Comparison of ENCODE assay signal across 24 cellular contexts in the genomic region with DNA sequence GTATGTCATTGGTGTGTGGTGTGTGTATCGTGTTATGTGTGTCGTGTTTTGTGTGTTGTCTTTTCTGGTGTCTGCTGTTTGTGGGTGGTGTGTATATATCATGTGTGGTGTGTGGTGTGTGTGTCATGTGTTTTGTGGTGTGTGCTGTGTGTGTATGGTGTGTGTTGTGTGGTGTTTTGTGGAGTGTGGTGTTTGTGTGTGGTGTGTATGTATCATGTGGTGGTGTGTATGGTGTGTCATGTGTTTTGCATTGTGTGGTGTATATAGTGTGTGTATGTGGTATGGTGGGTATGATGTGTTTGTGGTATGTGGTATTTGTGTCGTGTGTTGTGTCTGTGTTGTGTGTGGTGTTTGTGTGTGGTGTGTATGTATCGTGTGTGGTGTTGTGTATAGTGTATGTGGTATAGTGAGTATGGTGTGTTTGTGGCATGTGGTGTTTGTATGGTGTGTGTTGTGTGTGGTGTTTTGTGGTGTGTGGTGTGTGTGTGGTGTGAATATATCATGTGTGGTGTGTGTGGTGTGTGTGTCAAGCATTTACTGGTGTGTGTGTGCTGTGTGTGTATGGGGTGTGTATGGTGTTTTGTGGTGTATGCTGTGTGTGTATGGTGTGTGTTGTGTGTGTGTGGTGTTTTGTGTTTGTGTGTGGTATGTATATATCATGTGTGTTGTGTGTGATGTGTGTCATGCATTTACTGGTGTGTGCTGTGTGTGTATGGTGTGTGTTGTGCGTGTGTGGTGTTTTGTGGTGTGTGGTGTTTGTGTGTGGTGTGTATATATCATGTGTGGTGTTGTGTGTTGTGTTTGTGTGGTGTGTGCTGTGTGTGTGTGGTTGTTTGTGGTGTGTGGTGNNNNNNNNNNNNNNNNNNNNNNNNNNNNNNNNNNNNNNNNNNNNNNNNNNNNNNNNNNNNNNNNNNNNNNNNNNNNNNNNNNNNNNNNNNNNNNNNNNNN. TPM values are rescaled to one million over a fixed set of nuclear protein-coding genes. Genes with fewer than 3 reads are reported as not detected.
DNase-seq lines count a peak whose midpoint lies in the region; ATAC-seq, FAIRE-seq and TF ChIP-seq lines count a peak whose summit lies in the region.
"Had no signal": no experiment of that assay in that cellular context is flagged by ENCODE, and none has a peak within 500 bp of the region (broad histone marks: within the 10 kb centered on the region; RNA-seq: fewer than 3 reads in every experiment).

No MANE protein-coding gene starts in this region.

- H3K18ac ChIP-seq in mesendoderm (ENCODE audit: low read length), result no peak overlapping the region

- peak; percentile 3 for DNase-seq in activated CD4-positive, alpha-beta T cell treated with anti-CD3 and anti-CD28 coated beads for 48 hours
- DNase-seq in activated CD4-positive, alpha-beta T cell treated with anti-CD3 and anti-CD28 coated beads, Interleukin-2, amount 10 ng/mL, durations not matched to agents 7 days and 5 days, result no peak
- DNase-seq in GM12891 (ENCODE audit: insufficient read length, low spot score) (no peak), astrocyte (ENCODE audit: low read depth) (peak; percentile 39), mesendoderm (peak; percentile 56), kidney (no peak), NCI-H226 (no peak)
- DNase-seq: brain microvascular endothelial cell, NCI-H1092, NCI-H1930, NCI-H446, substantia nigra had no signal

- POLR2A ChIA-PET in activated CD4-positive, alpha-beta T cell treated with anti-CD3 and anti-CD28 coated beads, Interleukin-2, amount 10 ng/mL, durations not matched to agents 7 days and 5 days (lab: Charles Lee), result no interaction called here

- FAIRE-seq in GM12891 (lab: Jason Lieb, UNC), result no peak
- no peak for FAIRE-seq in astrocyte (lab: Jason Lieb, UNC)
- FAIRE-seq in kidney (lab: Jason Lieb, UNC), result no peak
- FAIRE-seq: colon had no signal

- intact Hi-C loops in kidney (cut with DNase I), result no loop called here

- no peak overlapping the region for H3K23ac ChIP-seq in mesendoderm (ENCODE audit: low read length)

- H4K8ac ChIP-seq in mesendoderm (ENCODE audit: low read depth, low read length), result no peak overlapping the region

- H4K5ac ChIP-seq in mesendoderm (ENCODE audit: low read length), result no peak overlapping the region

- no peaks in the 10 kb centered on the region for H3K36me3 Mint-ChIP-seq in activated CD4-positive, alpha-beta T cell treated with anti-CD3 and anti-CD28 coated beads, Interleukin-2, amount 10 ng/mL, durations not matched to agents 7 days and 5 days (ENCODE audit: low read depth)
- peaks cover 3% of the 10 kb centered on the region for H3K36me3 Mint-ChIP-seq in astrocyte (ENCODE audit: low read depth, unreplicated experiment)

- H3K79me2 ChIP-seq in astrocyte (ENCODE audit: insufficient read depth, low read length) (no peaks in the 10 kb centered on the region), mesendoderm (ENCODE audit: control insufficient read depth, insufficient read depth, low read length) (no peaks in the 10 kb centered on the region)

- no peak overlapping the region for H3K56ac ChIP-seq in mesendoderm (ENCODE audit: low read length)

- H3K9me3 Mint-ChIP-seq in activated CD4-positive, alpha-beta T cell treated with anti-CD3 and anti-CD28 coated beads, Interleukin-2, amount 10 ng/mL, durations not matched to agents 7 days and 5 days, result no peaks in the 10 kb centered on the region
- peaks cover 2% of the 10 kb centered on the region for H3K9me3 Mint-ChIP-seq in astrocyte (ENCODE audit: unreplicated experiment)
- H3K9me3 Mint-ChIP-seq: activated CD4-positive, alpha-beta memory T cell treated with anti-CD3 and anti-CD28 coated beads, Interleukin-2, amount 10 ng/mL, durations not matched to agents 7 days and 5 days had no signal

- no peak for ATAC-seq in HG03196 (IDR thresholded peaks at IDR 0.05; ENCODE audit: unreplicated experiment)
- ATAC-seq: activated T-cell treated with anti-CD3 and anti-CD28 coated beads, Interleukin-2, amount 50 U/mL, for 72 hours; heart left ventricle had no signal

- H3K36me3 ChIP-seq in astrocyte (ENCODE audit: insufficient read depth, low read length) (no peaks in the 10 kb centered on the region), mesendoderm (ENCODE audit: control insufficient read depth, insufficient read depth, low read length) (no peaks in the 10 kb centered on the region), kidney (ENCODE audit: control insufficient read depth in 1 of 2, insufficient read depth in 2 of 2, low read length in 2 of 2) (no peaks in the 10 kb centered on the region)
- H3K36me3 ChIP-seq: brain microvascular endothelial cell, heart left ventricle had no signal

- no peaks in the 10 kb centered on the region for H3K27me3 Mint-ChIP-seq in activated CD4-positive, alpha-beta T cell treated with anti-CD3 and anti-CD28 coated beads, Interleukin-2, amount 10 ng/mL, durations not matched to agents 7 days and 5 days
- H3K27me3 Mint-ChIP-seq in astrocyte (ENCODE audit: low read depth, unreplicated experiment), result peaks cover 3% of the 10 kb centered on the region
- H3K27me3 Mint-ChIP-seq: activated CD4-positive, alpha-beta memory T cell treated with anti-CD3 and anti-CD28 coated beads, Interleukin-2, amount 10 ng/mL, durations not matched to agents 7 days and 5 days had no signal

- no peak overlapping the region for H2BK120ac ChIP-seq in mesendoderm (ENCODE audit: low read depth, low read length)

- no peak overlapping the region for H3K4me3 ChIP-seq in astrocyte (ENCODE audit: insufficient read depth, low read depth, low read length)
- no peak overlapping the region for H3K4me3 ChIP-seq in mesendoderm (ENCODE audit: low read length)
- H3K4me3 ChIP-seq in kidney (ENCODE audit: low read length in 2 of 2), result peak overlapping the region in 1 of 2 donors; percentile 10
- H3K4me3 ChIP-seq: SK-N-MC, smooth muscle cell had no signal

- H2BK15ac ChIP-seq in mesendoderm (replicated peaks; ENCODE audit: low read depth), result no peak overlapping the region

- H3K4me3 Mint-ChIP-seq in activated CD4-positive, alpha-beta T cell treated with anti-CD3 and anti-CD28 coated beads, Interleukin-2, amount 10 ng/mL, durations not matched to agents 7 days and 5 days, result no peak overlapping the region
- no peak overlapping the region for H3K4me3 Mint-ChIP-seq in astrocyte (ENCODE audit: unreplicated experiment)
- H3K4me3 Mint-ChIP-seq: activated CD4-positive, alpha-beta memory T cell treated with anti-CD3 and anti-CD28 coated beads, Interleukin-2, amount 10 ng/mL, durations not matched to agents 7 days and 5 days; activated T-cell treated with anti-CD3 and anti-CD28 coated beads, Interleukin-2, amount 50 U/mL, for 72 hours had no signal

- TF ChIP-seq CTCF in astrocyte (IDR thresholded peaks at IDR 0.05; ENCODE audit: insufficient read depth, low read depth, low read length) (no peak), kidney (IDR thresholded peaks at IDR 0.05; ENCODE audit: borderline replicate concordance, extremely low read depth, insufficient read depth) (no peak)

- H3K79me1 ChIP-seq in mesendoderm (ENCODE audit: low read length), result no peaks in the 10 kb centered on the region

- H3K4me1 ChIP-seq in astrocyte (ENCODE audit: insufficient read depth, low read length), result peaks cover 16% of the 10 kb centered on the region
- H3K4me1 ChIP-seq in mesendoderm (ENCODE audit: control insufficient read depth, low read depth, low read length), result no peaks in the 10 kb centered on the region
- H3K4me1 ChIP-seq in kidney (ENCODE audit: control insufficient read depth in 1 of 2, insufficient read depth in 1 of 2, low read depth in 1 of 2, low read length in 2 of 2), result peaks cover 19 to 30% of the 10 kb centered on the region in 2 donors

- H3K9ac ChIP-seq in astrocyte (ENCODE audit: low read length), result no peak overlapping the region
- no peak overlapping the region for H3K9ac ChIP-seq in mesendoderm (ENCODE audit: low read length)
- no peak overlapping the region for H3K9ac ChIP-seq in kidney (ENCODE audit: low read length in 2 of 2)
- H3K9ac ChIP-seq: KMS-11 had no signal

- 100% methylated on average over 5 of the region's 5 CpGs for WGBS in mesendoderm (ENCODE audit: extremely low coverage, insufficient coverage, low lambda C conversion rate)

- no peak overlapping the region for H3K4ac ChIP-seq in mesendoderm (ENCODE audit: low read depth, low read length)

- CTCF ChIA-PET in activated CD4-positive, alpha-beta T cell treated with anti-CD3 and anti-CD28 coated beads, Interleukin-2, amount 10 ng/mL, durations not matched to agents 7 days and 5 days (lab: Charles Lee), result no interaction called here

- H2AFZ ChIP-seq in astrocyte (ENCODE audit: low read depth, low read length), result no peak overlapping the region

- H3K27me3 ChIP-seq in astrocyte (ENCODE audit: insufficient read depth, low read length), result no peaks in the 10 kb centered on the region
- peaks cover 6% of the 10 kb centered on the region for H3K27me3 ChIP-seq in mesendoderm (ENCODE audit: insufficient read depth, low read length, poor library complexity)
- H3K27me3 ChIP-seq: brain microvascular endothelial cell, heart left ventricle had no signal

- no peaks in the 10 kb centered on the region for H3K9me3 ChIP-seq in astrocyte (ENCODE audit: insufficient read depth, low read depth, low read length)
- H3K9me3 ChIP-seq in kidney (ENCODE audit: control insufficient read depth in 1 of 2, low read length in 2 of 2), result no peaks in the 10 kb centered on the region
- H3K9me3 ChIP-seq: heart left ventricle had no signal

- H4K20me1 ChIP-seq in astrocyte (ENCODE audit: insufficient read depth, low read length), result no peaks in the 10 kb centered on the region

- H3K4me2 ChIP-seq in astrocyte (ENCODE audit: low read length), result no peak overlapping the region
- no peak overlapping the region for H3K4me2 ChIP-seq in mesendoderm (ENCODE audit: low read length)
- H3K4me2 ChIP-seq: KMS-11, smooth muscle cell had no signal

- no peak overlapping the region for H3K27ac ChIP-seq in astrocyte (ENCODE audit: low read depth, low read length)
- no peak overlapping the region for H3K27ac ChIP-seq in mesendoderm (ENCODE audit: low read depth, low read length)
- H3K27ac ChIP-seq in kidney (ENCODE audit: low read depth in 2 of 2, low read length in 2 of 2), result no peak overlapping the region
- H3K27ac ChIP-seq: brain microvascular endothelial cell, KMS-11, SK-N-MC had no signal

- TF ChIP-seq POLR2A in GM12891 (IDR thresholded peaks at IDR 0.05; ENCODE audit: low read depth, low read length), result peak; percentile 26; the same call in 1 of the 2 replicates

- H2AK5ac ChIP-seq in mesendoderm (ENCODE audit: low read length), result no peak overlapping the region

- H3K27ac Mint-ChIP-seq in activated CD4-positive, alpha-beta T cell treated with anti-CD3 and anti-CD28 coated beads, Interleukin-2, amount 10 ng/mL, durations not matched to agents 7 days and 5 days, result no peak overlapping the region
- no peak overlapping the region for H3K27ac Mint-ChIP-seq in astrocyte (ENCODE audit: unreplicated experiment)
- H3K27ac Mint-ChIP-seq: activated CD4-positive, alpha-beta memory T cell treated with anti-CD3 and anti-CD28 coated beads, Interleukin-2, amount 10 ng/mL, durations not matched to agents 7 days and 5 days; activated T-cell treated with anti-CD3 and anti-CD28 coated beads, Interleukin-2, amount 50 U/mL, for 72 hours had no signal

- no peak overlapping the region for H2BK5ac ChIP-seq in mesendoderm (ENCODE audit: low read length)

- H3K4me1 Mint-ChIP-seq in activated CD4-positive, alpha-beta T cell treated with anti-CD3 and anti-CD28 coated beads, Interleukin-2, amount 10 ng/mL, durations not matched to agents 7 days and 5 days, result peaks cover 27% of the 10 kb centered on the region
- peaks cover 5% of the 10 kb centered on the region for H3K4me1 Mint-ChIP-seq in astrocyte (ENCODE audit: low read depth, unreplicated experiment)

RNA-seq across cellular contexts. Expression of a gene that starts 12.7 kb away (rescaled TPM):
- 10 to 100 TPM; 39.7 to 44.7 TPM for total RNA-seq in activated CD4-positive, alpha-beta T cell treated with anti-CD3 and anti-CD28 coated beads, Interleukin-2, amount 10 ng/mL, durations not matched to agents 7 days and 5 days
- polyA plus RNA-seq in GM12891 (2012; ENCODE audit: low read depth, missing spikeins), result 34.2 TPM
- total RNA-seq in astrocyte (15.1 and 15.5 TPM in 2 replicates), kidney (107 TPM)
- polyA plus RNA-seq in mesendoderm (2013, experiment 1 of 2), result 14.0 TPM
- 14.1 TPM for polyA plus RNA-seq in mesendoderm (2013, experiment 2 of 2)
- 96.5 TPM for polyA plus RNA-seq in kidney (ENCODE audit: insufficient read depth, low read depth, low replicate concordance)

RNA-seq across cellular contexts. Expression of a gene that starts 39.3 kb away (rescaled TPM):
- not detected for total RNA-seq in activated CD4-positive, alpha-beta T cell treated with anti-CD3 and anti-CD28 coated beads, Interleukin-2, amount 10 ng/mL, durations not matched to agents 7 days and 5 days
- polyA plus RNA-seq in GM12891 (2012; ENCODE audit: low read depth, missing spikeins), result 0.05 TPM
- total RNA-seq in astrocyte, result not detected in 2 replicates
- polyA plus RNA-seq in mesendoderm (2013, experiment 1 of 2), result not detected
- not detected for polyA plus RNA-seq in mesendoderm (2013, experiment 2 of 2)
- 0.16 TPM for total RNA-seq in kidney
- polyA plus RNA-seq in kidney (ENCODE audit: insufficient read depth, low read depth, low replicate concordance), result not detected
- total RNA-seq: A172; activated CD4-positive, alpha-beta memory T cell treated with anti-CD3 and anti-CD28 coated beads, Interleukin-2, amount 10 ng/mL, durations not matched to agents 7 days and 5 days; G401; heart left ventricle had no signal
- polyA plus RNA-seq: BJ, heart left ventricle, liver, smooth muscle cell had no signal

RNA-seq across cellular contexts. Expression of a gene that starts 54.9 kb away (rescaled TPM):
- 10 to 100 TPM; 42.4 to 47.9 TPM for total RNA-seq in activated CD4-positive, alpha-beta T cell treated with anti-CD3 and anti-CD28 coated beads, Interleukin-2, amount 10 ng/mL, durations not matched to agents 7 days and 5 days
- polyA plus RNA-seq in GM12891 (2012; ENCODE audit: low read depth, missing spikeins), result 35.8 TPM
- total RNA-seq in astrocyte (49.6 and 58.2 TPM in 2 replicates), kidney (54.0 TPM)
- 18.7 TPM for polyA plus RNA-seq in mesendoderm (2013, experiment 1 of 2)
- polyA plus RNA-seq in mesendoderm (2013, experiment 2 of 2), result 18.4 TPM
- 37.3 TPM for polyA plus RNA-seq in kidney (ENCODE audit: insufficient read depth, low read depth, low replicate concordance)

RNA-seq across cellular contexts. Expression of a gene that starts 55.1 kb away (rescaled TPM):
- total RNA-seq in activated CD4-positive, alpha-beta T cell treated with anti-CD3 and anti-CD28 coated beads, Interleukin-2, amount 10 ng/mL, durations not matched to agents 7 days and 5 days, result 10 to 100 TPM; 21.4 to 28.5 TPM
- 13.5 TPM for polyA plus RNA-seq in GM12891 (2012; ENCODE audit: low read depth, missing spikeins)
- total RNA-seq in astrocyte (23.8 and 26.2 TPM in 2 replicates), kidney (28.4 TPM)
- 11.0 TPM for polyA plus RNA-seq in mesendoderm (2013, experiment 1 of 2)
- 11.4 TPM for polyA plus RNA-seq in mesendoderm (2013, experiment 2 of 2)
- 27.2 TPM for polyA plus RNA-seq in kidney (ENCODE audit: insufficient read depth, low read depth, low replicate concordance)

Comparison
In these comparisons a context has a peak if more than half of its experiments do, and no peak if none do; other contexts are left out.
1. DNase-seq: peak in activated CD4-positive, alpha-beta T cell treated with anti-CD3 and anti-CD28 coated beads for 48 hours (single experiment), astrocyte (single experiment) and mesendoderm (single experiment); none in activated CD4-positive, alpha-beta T cell treated with anti-CD3 and anti-CD28 coated beads, Interleukin-2, amount 10 ng/mL, durations not matched to agents 7 days and 5 days (single experiment), GM12891 (single experiment), kidney (single experiment) and NCI-H226 (single experiment).